Comparison of ENCODE assay signal across 20 cellular contexts in genomic region chr6:7270320-7271204, GRCh38. TPM values are rescaled to one million over a fixed set of nuclear protein-coding genes. Genes with fewer than 3 reads are reported as not detected.
DNase-seq lines count a peak whose midpoint lies in the region; ATAC-seq and TF ChIP-seq lines count a peak whose summit lies in the region.
"Had no signal": no experiment of that assay in that cellular context is flagged by ENCODE, and none has a peak within 500 bp of the region (broad histone marks: within the 10 kb centered on the region; RNA-seq: fewer than 3 reads in every experiment).

No MANE protein-coding gene starts in this region.

- peak; percentile 22 for DNase-seq in DMS 273 (lab: John Stamatoyannopoulos, UW; ENCODE audit: unreplicated experiment)
- DNase-seq in DMS 273 treated with DMSO at 0.1 percent for 48 hours (lab: John Stamatoyannopoulos, UW), result no peak
- peak; percentile 59 for DNase-seq in RPMI8226
- peak; percentile 7 for DNase-seq in renal cortical epithelial cell (ENCODE audit: low read depth)
- no peak for DNase-seq in T-helper 2 cell
- DNase-seq in NCI-H2107 treated with DMSO at 0.1 percent for 48 hours (lab: John Stamatoyannopoulos, UW; ENCODE audit: unreplicated experiment), result no peak
- DNase-seq: activated CD4-positive, alpha-beta T cell treated with anti-CD3 and anti-CD28 coated beads, Interleukin-2, amount 10 ng/mL, durations not matched to agents 24 days and 14 days; activated naive CD8-positive, alpha-beta T cell treated with anti-CD3 and anti-CD28 coated beads, Interleukin-2, amount 10 ng/mL, durations not matched to agents 7 days and 5 days; activated T-cell treated with anti-CD3 and anti-CD28 coated beads, Interleukin-2, amount 50 U/mL, for 1 hour; colonic mucosa; NCI-H1105 treated with DMSO at 0.1 percent for 48 hours; NCI-H2081 treated with DMSO at 0.1 percent for 48 hours; NCI-H510A; nephron progenitor cell had no signal

- TF ChIP-seq CTCF in liver (IDR thresholded peaks at IDR 0.05; ENCODE audit: low read depth, low read length, missing input control), result no peak

- H3K4me3 ChIP-seq in liver (ENCODE audit: low read depth in 1 of 3, low read length in 3 of 3), result no peak overlapping the region
- H3K4me3 ChIP-seq: colonic mucosa, hepatocyte, tibial artery had no signal

- H3K9ac ChIP-seq in liver (ENCODE audit: low read depth in 1 of 2, low read length in 2 of 2), result peak overlapping the region in 1 of 2 donors; percentile 53

- H3K27me3 ChIP-seq in liver (ENCODE audit: control insufficient read depth in 4 of 4, insufficient read depth in 4 of 4, low read length in 3 of 4), result no peaks in the 10 kb centered on the region
- H3K27me3 ChIP-seq: colonic mucosa, hepatocyte, tibial artery had no signal

- H3K9me3 ChIP-seq in liver (ENCODE audit: control insufficient read depth in 4 of 4, low read length in 3 of 4), result no peaks in the 10 kb centered on the region
- H3K9me3 ChIP-seq: colonic mucosa, tibial artery had no signal

- TF ChIP-seq RAD21 in liver (IDR thresholded peaks at IDR 0.05), result peak; percentile 61 to 63

- 46% methylated on average over 16 of the region's 16 CpGs for WGBS in liver

- no peak for ATAC-seq in HG03159 (IDR thresholded peaks at IDR 0.05; ENCODE audit: unreplicated experiment)
- ATAC-seq: stimulated activated memory B cell treated with anti-CD40 and anti-IgM and Interleukin-4, amounts not matched to agents 10 μg/mL and 1 μg/mL and 100 μg/mL, for 72 hours had no signal

- no peaks in the 10 kb centered on the region for H3K36me3 ChIP-seq in liver (ENCODE audit: control insufficient read depth in 4 of 4, insufficient read depth in 3 of 4, low read depth in 1 of 4, low read length in 3 of 4)
- H3K36me3 ChIP-seq: colonic mucosa, tibial artery had no signal

- H3K4me1 ChIP-seq in liver (ENCODE audit: control insufficient read depth in 4 of 4, insufficient read depth in 4 of 4, low read length in 3 of 4), result peaks cover 6 to 21% (median 14%) of the 10 kb centered on the region in 4 donors
- H3K4me1 ChIP-seq: colonic mucosa had no signal

- peak overlapping the region; percentile 40 to 70 for H3K27ac ChIP-seq in liver (ENCODE audit: low read depth in 1 of 2, low read length in 2 of 2)
- H3K27ac ChIP-seq: 22Rv1, colonic mucosa, hepatocyte, tibial artery had no signal

TF ChIP-seq in liver, 16 proteins besides CTCF, POLR2A, EP300 and RAD21:
- TF ChIP-seq FOXA2 (IDR thresholded peaks at IDR 0.05) (peak; percentile 65), ATF3 (IDR thresholded peaks at IDR 0.05) (peak; percentile 25), SP1 (IDR thresholded peaks at IDR 0.05) (peak; percentile 100), FOXA1 (IDR thresholded peaks at IDR 0.05) (peak; percentile 61), TAF1 (conservative IDR thresholded peaks at IDR 0.05) (peak; percentile 92), EGR1 (IDR thresholded peaks at IDR 0.05; ENCODE audit: low read depth in 2 of 2) (peak in 1 of 2 donors; percentile 85), RXRA (IDR thresholded peaks at IDR 0.05) (peak; percentile 98 to 99), REST (IDR thresholded peaks at IDR 0.05) (peak; percentile 82), HNF4G (IDR thresholded peaks at IDR 0.05) (peak; percentile 94), YY1 (IDR thresholded peaks at IDR 0.05) (peak; percentile 93), MAX (IDR thresholded peaks at IDR 0.05) (peak; percentile 85), HNF4A (conservative IDR thresholded peaks at IDR 0.05) (peak; percentile 97 to 99), GABPA (IDR thresholded peaks at IDR 0.05 in 1 of 2, conservative IDR thresholded peaks at IDR 0.05 in 1 of 2) (peak in 1 of 2 donors; percentile 39), JUND (IDR thresholded peaks at IDR 0.05) (peak in 1 of 2 donors; percentile 64), NR2F2 (IDR thresholded peaks at IDR 0.05) (peak; percentile 70), ZBTB33 (IDR thresholded peaks at IDR 0.05) (peak; percentile 90)
TF ChIP-seq in liver: peak in this region for 16.

RNA-seq across cellular contexts. Expression of gene SSR1, which starts 42.4 kb away (rescaled TPM):
- total RNA-seq in liver (100 to 1,000 TPM in 1 of 2 donors, 10 to 100 TPM in 1; 60.2 to 115 TPM), renal cortical epithelial cell (71.0 and 169 TPM in 2 replicates)
- polyA plus RNA-seq in liver, result 10 to 100 TPM; 43.6 to 99.5 TPM

Comparison
In these comparisons a context has a peak if more than half of its experiments do, and no peak if none do; other contexts are left out.
1. DNase-seq: peak in DMS 273 (single experiment), RPMI8226 (single experiment) and renal cortical epithelial cell (single experiment); none in DMS 273 treated with DMSO at 0.1 percent for 48 hours (single experiment), T-helper 2 cell (0 of 5) and NCI-H2107 treated with DMSO at 0.1 percent for 48 hours (single experiment).